ENCODE assay signal across 8 cellular contexts in the genomic region with DNA sequence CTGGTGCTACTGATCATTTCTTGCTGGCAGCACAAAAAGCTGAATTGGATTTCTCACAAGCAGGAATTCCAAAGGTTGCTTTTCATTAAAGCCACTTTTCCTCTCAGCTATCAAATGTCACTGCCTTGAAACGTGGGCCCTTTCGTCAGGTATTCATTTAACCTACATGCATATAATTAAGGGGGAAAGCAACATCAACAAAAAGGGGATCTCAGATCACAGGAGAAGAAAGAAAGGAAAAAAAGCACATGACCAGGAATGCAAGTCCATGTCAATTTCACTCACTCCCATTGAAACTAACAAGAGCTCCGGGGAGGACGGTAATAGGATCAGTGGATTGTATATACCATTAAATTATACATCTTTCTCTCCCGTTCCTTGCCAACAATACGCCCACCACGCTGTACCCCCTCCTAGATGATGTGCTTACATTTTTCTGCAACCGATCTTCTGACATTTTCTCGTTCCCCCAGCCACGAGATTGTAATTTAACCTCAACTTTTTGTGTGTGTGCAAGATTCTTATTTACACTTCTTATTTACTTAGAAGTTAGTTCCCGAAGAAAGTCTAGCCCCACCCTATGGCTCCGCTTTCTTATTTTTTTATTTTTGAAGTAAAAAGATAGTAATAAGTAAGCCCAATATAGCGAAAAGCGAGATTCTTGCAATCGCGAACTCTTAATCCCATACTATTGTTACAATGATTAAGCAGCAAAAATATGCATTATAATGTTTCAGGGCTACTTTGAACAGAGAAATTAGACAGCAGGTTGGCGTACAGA. TPM values are rescaled to one million over a fixed set of nuclear protein-coding genes. Genes with fewer than 3 reads are reported as not detected.
DNase-seq lines count a peak whose midpoint lies in the region; ATAC-seq, FAIRE-seq and TF ChIP-seq lines count a peak whose summit lies in the region.

No MANE protein-coding gene starts in this region.

- CTCF ChIA-PET in activated CD4-positive, alpha-beta memory T cell treated with anti-CD3 and anti-CD28 coated beads, Interleukin-2, amount 10 ng/mL, durations not matched to agents 7 days and 5 days (lab: Charles Lee), result no interaction called here

- H3K27ac ChIP-seq in right lobe of liver (peak overlapping the region; percentile 84 to 87 (median 86)), upper lobe of right lung (peak overlapping the region; percentile 85)

- intact Hi-C loops in right lobe of liver (cut with DNase I), result no loop called here
- intact Hi-C loops in upper lobe of right lung (cut with DNase I), result no loop called here

- FAIRE-seq in bronchial epithelial cell (lab: Jason Lieb, UNC), result no peak

- H3K4me3 Mint-ChIP-seq in activated naive CD8-positive, alpha-beta T cell treated with anti-CD3 and anti-CD28 coated beads, Interleukin-2, amount 50 U/mL, for 24 hours, result peak overlapping the region; percentile 48
- H3K4me3 Mint-ChIP-seq in activated naive CD8-positive, alpha-beta T cell treated with anti-CD3 and anti-CD28 coated beads for 36 hours, result no peak overlapping the region
- H3K4me3 Mint-ChIP-seq in activated CD4-positive, alpha-beta memory T cell treated with anti-CD3 and anti-CD28 coated beads, Interleukin-2, amount 10 ng/mL, durations not matched to agents 7 days and 5 days, result no peak overlapping the region

- no peaks in the 10 kb centered on the region for H3K9me3 ChIP-seq in right lobe of liver
- no peaks in the 10 kb centered on the region for H3K9me3 ChIP-seq in upper lobe of right lung

- H3K4me3 ChIP-seq in bronchial epithelial cell (ENCODE audit: low read depth, low read length), result peak overlapping the region; percentile 81
- H3K4me3 ChIP-seq in right lobe of liver, result peak overlapping the region; percentile 58 to 74 (median 69)
- peak overlapping the region; percentile 66 for H3K4me3 ChIP-seq in upper lobe of right lung

- 2% methylated on average over 17 of the region's 17 CpGs for WGBS in right lobe of liver (ENCODE audit: insufficient coverage, low coverage, low lambda C conversion rate, missing lambda C conversion rate)

- peaks cover 8% of the 10 kb centered on the region for H3K9me3 Mint-ChIP-seq in activated naive CD8-positive, alpha-beta T cell treated with anti-CD3 and anti-CD28 coated beads, Interleukin-2, amount 50 U/mL, for 24 hours
- H3K9me3 Mint-ChIP-seq in activated naive CD8-positive, alpha-beta T cell treated with anti-CD3 and anti-CD28 coated beads for 36 hours, result no peaks in the 10 kb centered on the region
- no peaks in the 10 kb centered on the region for H3K9me3 Mint-ChIP-seq in activated CD4-positive, alpha-beta memory T cell treated with anti-CD3 and anti-CD28 coated beads, Interleukin-2, amount 10 ng/mL, durations not matched to agents 7 days and 5 days

- TF ChIP-seq CTCF in bronchial epithelial cell (IDR thresholded peaks at IDR 0.05; ENCODE audit: insufficient read depth, low read length, severe bottlenecking) (no peak), right lobe of liver (IDR thresholded peaks at IDR 0.05) (no peak), upper lobe of right lung (IDR thresholded peaks at IDR 0.05) (no peak)

- TF ChIP-seq POLR2A in right lobe of liver (IDR thresholded peaks at IDR 0.05), result no peak

- H3K4me1 ChIP-seq in right lobe of liver (peaks cover 0 to 27% (median 0%) of the 10 kb centered on the region in 4 donors), upper lobe of right lung (peaks cover 3% of the 10 kb centered on the region)

- H3K36me3 ChIP-seq in bronchial epithelial cell (ENCODE audit: control insufficient read depth, insufficient read depth, low read length) (no peaks in the 10 kb centered on the region), right lobe of liver (no peaks in the 10 kb centered on the region), upper lobe of right lung (no peaks in the 10 kb centered on the region)

- no peak for DNase-seq in activated naive CD8-positive, alpha-beta T cell treated with anti-CD3 and anti-CD28 coated beads, Interleukin-2, amount 50 U/mL, for 24 hours
- no peak for DNase-seq in activated naive CD8-positive, alpha-beta T cell treated with anti-CD3 and anti-CD28 coated beads for 36 hours
- DNase-seq in bronchial epithelial cell (ENCODE audit: low read depth) (peak; percentile 53), right lobe of liver (no peak), upper lobe of right lung (no peak), NK-92 (lab: John Stamatoyannopoulos, UW; ENCODE audit: unreplicated experiment) (no peak), NCI-H774 (lab: John Stamatoyannopoulos, UW) (no peak)
- DNase-seq in activated CD4-positive, alpha-beta memory T cell treated with anti-CD3 and anti-CD28 coated beads, Interleukin-2, amount 10 ng/mL, durations not matched to agents 7 days and 5 days, result no peak

- H3K36me3 Mint-ChIP-seq in activated naive CD8-positive, alpha-beta T cell treated with anti-CD3 and anti-CD28 coated beads, Interleukin-2, amount 50 U/mL, for 24 hours (ENCODE audit: low read depth), result peaks cover 3% of the 10 kb centered on the region
- H3K36me3 Mint-ChIP-seq in activated naive CD8-positive, alpha-beta T cell treated with anti-CD3 and anti-CD28 coated beads for 36 hours, result peaks cover 1% of the 10 kb centered on the region
- H3K36me3 Mint-ChIP-seq in activated CD4-positive, alpha-beta memory T cell treated with anti-CD3 and anti-CD28 coated beads, Interleukin-2, amount 10 ng/mL, durations not matched to agents 7 days and 5 days (ENCODE audit: low read depth), result no peaks in the 10 kb centered on the region

- H3K4me1 Mint-ChIP-seq in activated naive CD8-positive, alpha-beta T cell treated with anti-CD3 and anti-CD28 coated beads, Interleukin-2, amount 50 U/mL, for 24 hours, result peaks cover 3% of the 10 kb centered on the region
- H3K4me1 Mint-ChIP-seq in activated naive CD8-positive, alpha-beta T cell treated with anti-CD3 and anti-CD28 coated beads for 36 hours, result peaks cover 2% of the 10 kb centered on the region
- H3K4me1 Mint-ChIP-seq in activated CD4-positive, alpha-beta memory T cell treated with anti-CD3 and anti-CD28 coated beads, Interleukin-2, amount 10 ng/mL, durations not matched to agents 7 days and 5 days, result peaks cover 3% of the 10 kb centered on the region

- POLR2A ChIA-PET in activated CD4-positive, alpha-beta memory T cell treated with anti-CD3 and anti-CD28 coated beads, Interleukin-2, amount 10 ng/mL, durations not matched to agents 7 days and 5 days (lab: Charles Lee), result no interaction called here

- H3K27me3 ChIP-seq in bronchial epithelial cell (ENCODE audit: control insufficient read depth, insufficient read depth, low read length) (no peaks in the 10 kb centered on the region), right lobe of liver (no peaks in the 10 kb centered on the region), upper lobe of right lung (no peaks in the 10 kb centered on the region)

- ATAC-seq in activated naive CD8-positive, alpha-beta T cell treated with anti-CD3 and anti-CD28 coated beads, Interleukin-2, amount 50 U/mL, for 24 hours, result no peak
- peak in 1 of 4 donors; percentile 10 for ATAC-seq in right lobe of liver
- no peak for ATAC-seq in upper lobe of right lung

- peaks cover 32% of the 10 kb centered on the region for H3K27me3 Mint-ChIP-seq in activated naive CD8-positive, alpha-beta T cell treated with anti-CD3 and anti-CD28 coated beads, Interleukin-2, amount 50 U/mL, for 24 hours
- H3K27me3 Mint-ChIP-seq in activated naive CD8-positive, alpha-beta T cell treated with anti-CD3 and anti-CD28 coated beads for 36 hours, result peaks cover 43% of the 10 kb centered on the region
- peaks cover 20% of the 10 kb centered on the region for H3K27me3 Mint-ChIP-seq in activated CD4-positive, alpha-beta memory T cell treated with anti-CD3 and anti-CD28 coated beads, Interleukin-2, amount 10 ng/mL, durations not matched to agents 7 days and 5 days

- no peak overlapping the region for H3K27ac Mint-ChIP-seq in activated naive CD8-positive, alpha-beta T cell treated with anti-CD3 and anti-CD28 coated beads, Interleukin-2, amount 50 U/mL, for 24 hours
- no peak overlapping the region for H3K27ac Mint-ChIP-seq in activated naive CD8-positive, alpha-beta T cell treated with anti-CD3 and anti-CD28 coated beads for 36 hours
- no peak overlapping the region for H3K27ac Mint-ChIP-seq in activated CD4-positive, alpha-beta memory T cell treated with anti-CD3 and anti-CD28 coated beads, Interleukin-2, amount 10 ng/mL, durations not matched to agents 7 days and 5 days

RNA-seq across cellular contexts. Expression of a gene that starts 0.7 kb away (rescaled TPM):
- total RNA-seq in activated naive CD8-positive, alpha-beta T cell treated with anti-CD3 and anti-CD28 coated beads for 36 hours, result not detected
- total RNA-seq in bronchial epithelial cell (0.79 and 1.4 TPM in 2 replicates), right lobe of liver (1 to 10 TPM; 2.8 to 9.2 (median 5.1) TPM), upper lobe of right lung (6.5 TPM)
- total RNA-seq in activated CD4-positive, alpha-beta memory T cell treated with anti-CD3 and anti-CD28 coated beads, Interleukin-2, amount 10 ng/mL, durations not matched to agents 7 days and 5 days, result not detected
